In the genomic region with DNA sequence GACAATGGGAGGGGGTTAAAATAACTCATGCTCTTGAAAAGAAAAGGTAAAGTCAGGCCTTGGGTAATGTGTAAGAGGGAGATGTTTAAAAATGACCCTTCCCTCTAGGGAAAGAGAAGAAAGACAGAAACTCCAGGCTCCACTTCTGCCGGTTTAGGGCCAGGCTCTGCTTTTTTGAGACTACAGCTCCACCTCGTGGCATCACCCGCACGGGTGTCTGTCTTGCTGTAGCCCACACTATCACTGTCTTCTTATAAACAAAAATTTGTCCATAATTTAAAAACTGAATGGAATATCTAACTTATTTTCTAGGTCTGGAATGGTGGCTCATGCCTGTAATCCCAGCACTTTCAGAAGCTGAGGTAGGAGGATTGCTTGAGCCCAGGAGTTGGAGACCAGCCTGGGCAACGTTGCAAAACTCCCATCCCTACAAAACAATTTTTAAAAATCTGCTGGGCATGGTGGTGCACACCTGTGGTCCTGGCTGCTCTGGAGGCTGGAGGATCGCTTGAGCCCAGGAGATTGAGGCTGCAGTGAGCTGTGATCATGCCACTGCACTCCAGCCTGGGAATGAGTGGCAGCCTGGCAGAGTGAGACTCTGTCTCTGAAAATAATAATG, we compare ENCODE assay signal across 9 cellular contexts.
DNase-seq lines count a peak whose midpoint lies in the region; ATAC-seq and TF ChIP-seq lines count a peak whose summit lies in the region.
"Had no signal": no experiment of that assay in that cellular context is flagged by ENCODE, and none has a peak within 500 bp of the region (broad histone marks: within the 10 kb centered on the region; RNA-seq: fewer than 3 reads in every experiment).

No MANE protein-coding gene starts in this region.

- POLR2A ChIA-PET in HEK293T (lab: Yijun Ruan, JAX): interaction anchor here (1.1 kb wide), 1 partner anchor 374 kb away, joined by 3 read pairs; no protein-coding TSS in a partner anchor

- H3K9me3 Mint-ChIP-seq in effector memory CD8-positive, alpha-beta T cell: no peaks in the 10 kb centered on the region
- no peaks in the 10 kb centered on the region for H3K9me3 Mint-ChIP-seq in mesothelial cell of epicardium
- H3K9me3 Mint-ChIP-seq: central memory CD8-positive, alpha-beta T cell had no signal

- no peak overlapping the region for H3K27ac Mint-ChIP-seq in effector memory CD8-positive, alpha-beta T cell
- no peak overlapping the region for H3K27ac Mint-ChIP-seq in mesothelial cell of epicardium

- peaks cover 25 to 65% of the 10 kb centered on the region in 2 donors for H3K27me3 Mint-ChIP-seq in effector memory CD8-positive, alpha-beta T cell
- H3K27me3 Mint-ChIP-seq in mesothelial cell of epicardium (ENCODE audit: low read depth): peaks cover 29% of the 10 kb centered on the region

- DNase-seq in DMS114 treated with DMSO at 0.1 percent for 48 hours (lab: John Stamatoyannopoulos, UW; ENCODE audit: unreplicated experiment) (peak; percentile 12), HEK293T (ENCODE audit: extremely low spot score) (peak; percentile 73), NCI-H82 (lab: John Stamatoyannopoulos, UW) (peak; percentile 74), mesothelial cell of epicardium (ENCODE audit: low spot score in 2 of 2, unreplicated experiment in 2 of 2) (peak; percentile 48 to 81)
- peak; percentile 27 to 42 for DNase-seq in activated CD8-positive, alpha-beta memory T cell treated with anti-CD3 and anti-CD28 coated beads for 1 hour (ENCODE audit: extremely low read depth in 1 of 2, low read depth in 1 of 2)
- peak; percentile 41 to 49 (median 45) for DNase-seq in effector memory CD8-positive, alpha-beta T cell
- DNase-seq in stimulated activated CD8-positive, alpha-beta memory T cell treated with anti-CD3 and anti-CD28 coated beads, Interleukin-7, amount 100 ng/mL, for 4 hours (ENCODE audit: low read depth in 2 of 2): peak; percentile 24 to 25

- TF ChIP-seq CTCF in mesothelial cell of epicardium (IDR thresholded peaks at IDR 0.05; ENCODE audit: unreplicated experiment): peak; percentile 60

- peak; percentile 40 for ATAC-seq in effector memory CD8-positive, alpha-beta T cell (replicated peaks)
- no peak for ATAC-seq in GM21515 (IDR thresholded peaks at IDR 0.05; ENCODE audit: unreplicated experiment)

- no peaks in the 10 kb centered on the region for H3K36me3 Mint-ChIP-seq in effector memory CD8-positive, alpha-beta T cell (ENCODE audit: insufficient read depth)
- no peaks in the 10 kb centered on the region for H3K36me3 Mint-ChIP-seq in mesothelial cell of epicardium

- no peak overlapping the region for H3K4me3 Mint-ChIP-seq in effector memory CD8-positive, alpha-beta T cell
- no peak overlapping the region for H3K4me3 Mint-ChIP-seq in mesothelial cell of epicardium
- H3K4me3 Mint-ChIP-seq: central memory CD8-positive, alpha-beta T cell had no signal

- H3K4me1 Mint-ChIP-seq in effector memory CD8-positive, alpha-beta T cell (ENCODE audit: low read depth in 2 of 2): peaks cover 0 to 2% of the 10 kb centered on the region in 2 donors
- H3K4me1 Mint-ChIP-seq in mesothelial cell of epicardium: no peaks in the 10 kb centered on the region
- H3K4me1 Mint-ChIP-seq: central memory CD8-positive, alpha-beta T cell had no signal

- CTCF ChIA-PET in HEK293T (lab: Yijun Ruan, JAX): interaction anchor here (0.7 to 6.0 kb wide), 9 partner anchors 11 to 444 kb away, joined by 3 to 88 read pairs (median 3); no protein-coding TSS in a partner anchor

TF ChIP-seq in HEK293T, 16 proteins besides CTCF, POLR2A, EP300 and RAD21:
- TF ChIP-seq CTBP1 (IDR thresholded peaks at IDR 0.05; ENCODE audit: borderline replicate concordance): no peak
- TF ChIP-seq LEF1 (IDR thresholded peaks at IDR 0.05; ENCODE audit: borderline replicate concordance): no peak
- TF ChIP-seq HDGF (IDR thresholded peaks at IDR 0.05; ENCODE audit: borderline replicate concordance): no peak
- no peak for TF ChIP-seq BHLHE40 (IDR thresholded peaks at IDR 0.05; ENCODE audit: borderline replicate concordance)
- TF ChIP-seq, protein P1, sequence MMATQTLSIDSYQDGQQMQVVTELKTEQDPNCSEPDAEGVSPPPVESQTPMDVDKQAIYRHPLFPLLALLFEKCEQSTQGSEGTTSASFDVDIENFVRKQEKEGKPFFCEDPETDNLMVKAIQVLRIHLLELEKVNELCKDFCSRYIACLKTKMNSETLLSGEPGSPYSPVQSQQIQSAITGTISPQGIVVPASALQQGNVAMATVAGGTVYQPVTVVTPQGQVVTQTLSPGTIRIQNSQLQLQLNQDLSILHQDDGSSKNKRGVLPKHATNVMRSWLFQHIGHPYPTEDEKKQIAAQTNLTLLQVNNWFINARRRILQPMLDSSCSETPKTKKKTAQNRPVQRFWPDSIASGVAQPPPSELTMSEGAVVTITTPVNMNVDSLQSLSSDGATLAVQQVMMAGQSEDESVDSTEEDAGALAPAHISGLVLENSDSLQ (IDR thresholded peaks at IDR 0.05): no peak
- TF ChIP-seq FOXM1 (IDR thresholded peaks at IDR 0.05; ENCODE audit: borderline replicate concordance): no peak
- no peak for TF ChIP-seq ELF4 (IDR thresholded peaks at IDR 0.05)
- no peak for TF ChIP-seq SUZ12 (IDR thresholded peaks at IDR 0.05)
- TF ChIP-seq ARNT (IDR thresholded peaks at IDR 0.05): no peak
- TF ChIP-seq ZNF384 (IDR thresholded peaks at IDR 0.05): no peak
- TF ChIP-seq NFRKB (IDR thresholded peaks at IDR 0.05): no peak
- TF ChIP-seq TARDBP (IDR thresholded peaks at IDR 0.05): no peak
- TF ChIP-seq L3MBTL2 (conservative IDR thresholded peaks at IDR 0.05): no peak
- TF ChIP-seq FOXA1 (IDR thresholded peaks at IDR 0.05): no peak
- no peak for TF ChIP-seq SP1 (IDR thresholded peaks at IDR 0.05)
- TF ChIP-seq FOXK2 (IDR thresholded peaks at IDR 0.05): no peak
TF ChIP-seq in HEK293T: peak in this region for 0.

Comparison
In these comparisons a context has a peak if more than half of its experiments do, and no peak if none do; other contexts are left out.
1. DNase-seq: peak in every context shown above with its lines; median percentile 74 in NCI-H82; 73 in HEK293T; 64 in mesothelial cell of epicardium; 45 in effector memory CD8-positive, alpha-beta T cell; 34 in activated CD8-positive, alpha-beta memory T cell treated with anti-CD3 and anti-CD28 coated beads for 1 hour; 24 in stimulated activated CD8-positive, alpha-beta memory T cell treated with anti-CD3 and anti-CD28 coated beads, Interleukin-7, amount 100 ng/mL, for 4 hours; 12 in DMS114 treated with DMSO at 0.1 percent for 48 hours.